23 cellular contexts compared by ENCODE assay signal in genomic region chr12:30782316-30783173, GRCh38.
"Had no signal": no experiment of that assay in that cellular context is flagged by ENCODE, and none has a peak within 500 bp of the region (broad histone marks: within the 10 kb centered on the region; RNA-seq: fewer than 3 reads in every experiment).

No MANE protein-coding gene starts in this region.

- H3K9me3 Mint-ChIP-seq: activated CD4-positive, alpha-beta T cell treated with anti-CD3 and anti-CD28 coated beads, Interleukin-2, amount 10 ng/mL, durations not matched to agents 24 days and 14 days; activated CD8-positive, alpha-beta T cell treated with anti-CD3 and anti-CD28 coated beads for 36 hours; effector memory CD8-positive, alpha-beta T cell had no signal

- DNase-seq: activated CD4-positive, alpha-beta T cell treated with anti-CD3 and anti-CD28 coated beads, Interleukin-2, amount 10 ng/mL, durations not matched to agents 24 days and 14 days; activated CD4-positive, CD25-positive, alpha-beta regulatory T cell; activated CD8-positive, alpha-beta T cell treated with anti-CD3 and anti-CD28 coated beads for 36 hours; activated naive CD4-positive, alpha-beta T cell treated with Interleukin-2 at 50 U/mL for 16 hours; activated naive CD8-positive, alpha-beta T cell treated with anti-CD3 and anti-CD28 coated beads, Interleukin-2, amount 10 ng/mL, durations not matched to agents 7 days and 5 days; activated T-cell treated with anti-CD3 and anti-CD28 coated beads, Interleukin-2, amount 50 U/mL, for 1 hour; amygdala; caudate nucleus; effector memory CD8-positive, alpha-beta T cell; foreskin fibroblast; glutamatergic neuron; mammary epithelial cell; naive B cell; stimulated activated CD4-positive, alpha-beta T cell treated with anti-CD3 and anti-CD28 coated beads, Interleukin-12 subunit alpha, Interleukin-12 subunit beta, amount 100 ng/mL, for 4 hours; stimulated activated CD4-positive, alpha-beta T cell treated with anti-CD3 and anti-CD28 coated beads, Interleukin-1b, Interleukin-23, amount 100 ng/mL, for 48 hours; stimulated activated CD8-positive, alpha-beta memory T cell treated with anti-CD3 and anti-CD28 coated beads, Interleukin-4, amount 100 ng/mL, for 48 hours; stimulated activated naive CD4-positive, alpha-beta T cell; T-helper 1 cell; T1000 had no signal

- ATAC-seq: activated CD8-positive, alpha-beta T cell treated with anti-CD3 and anti-CD28 coated beads for 36 hours; effector memory CD8-positive, alpha-beta T cell; left lobe of liver had no signal

- H3K4me3 Mint-ChIP-seq: activated CD4-positive, alpha-beta T cell treated with anti-CD3 and anti-CD28 coated beads, Interleukin-2, amount 10 ng/mL, durations not matched to agents 24 days and 14 days; activated CD8-positive, alpha-beta T cell treated with anti-CD3 and anti-CD28 coated beads for 36 hours; activated naive CD8-positive, alpha-beta T cell treated with anti-CD3 and anti-CD28 coated beads, Interleukin-2, amount 10 ng/mL, durations not matched to agents 7 days and 5 days; effector memory CD8-positive, alpha-beta T cell; naive B cell; neural crest cell had no signal

- FAIRE-seq: keratinocyte had no signal

- H3K27ac Mint-ChIP-seq: activated CD4-positive, alpha-beta T cell treated with anti-CD3 and anti-CD28 coated beads, Interleukin-2, amount 10 ng/mL, durations not matched to agents 24 days and 14 days; activated CD8-positive, alpha-beta T cell treated with anti-CD3 and anti-CD28 coated beads for 36 hours; activated naive CD8-positive, alpha-beta T cell treated with anti-CD3 and anti-CD28 coated beads, Interleukin-2, amount 10 ng/mL, durations not matched to agents 7 days and 5 days; activated T-helper 2 cell treated with anti-CD3 and anti-CD28 coated beads, Interferon-gamma antibody, Interleukin-2, Interleukin-4, amounts not matched to agents 10 μg/mL and 5 μg/mL and 100 μg/mL, durations not matched to agents 14 hours and 24 hours and 36 hours; effector memory CD8-positive, alpha-beta T cell; naive B cell had no signal

- H3K4me1 Mint-ChIP-seq: activated CD4-positive, alpha-beta T cell treated with anti-CD3 and anti-CD28 coated beads, Interleukin-2, amount 10 ng/mL, durations not matched to agents 24 days and 14 days; activated naive CD8-positive, alpha-beta T cell treated with anti-CD3 and anti-CD28 coated beads, Interleukin-2, amount 10 ng/mL, durations not matched to agents 7 days and 5 days; naive B cell; neural crest cell had no signal

- H3K36me3 Mint-ChIP-seq: activated naive CD8-positive, alpha-beta T cell treated with anti-CD3 and anti-CD28 coated beads, Interleukin-2, amount 10 ng/mL, durations not matched to agents 7 days and 5 days; naive B cell had no signal
